In the genomic region with DNA sequence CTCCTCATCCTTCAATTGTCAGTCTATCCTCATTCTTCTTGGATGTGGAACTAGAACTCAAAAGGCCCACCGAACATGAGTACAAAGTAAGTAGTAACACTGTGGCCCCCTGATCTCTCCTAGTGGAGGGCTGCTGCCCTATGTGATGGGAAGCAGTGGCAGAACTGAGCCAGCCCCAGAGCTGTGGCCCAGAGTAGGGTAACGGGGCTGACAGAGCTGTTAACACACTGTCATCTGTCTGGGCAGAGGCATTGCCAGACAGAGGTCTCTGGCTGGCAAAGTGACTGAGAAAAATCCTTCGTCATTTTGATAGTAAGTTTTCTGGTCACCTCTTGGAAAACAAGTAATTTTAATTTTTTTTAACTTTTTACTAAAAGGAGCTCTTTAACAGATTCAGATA, we compare ENCODE assay signal across 31 cellular contexts.
"Had no signal": no experiment of that assay in that cellular context is flagged by ENCODE, and none has a peak within 500 bp of the region (broad histone marks: within the 10 kb centered on the region; RNA-seq: fewer than 3 reads in every experiment).

No MANE protein-coding gene starts in this region.

- ATAC-seq: activated CD8-positive, alpha-beta memory T cell treated with anti-CD3 and anti-CD28 coated beads, Interleukin-2, amount 10 ng/mL, durations not matched to agents 7 days and 5 days; activated naive CD8-positive, alpha-beta T cell treated with anti-CD3 and anti-CD28 coated beads, Interleukin-2, amount 50 U/mL, for 24 hours; body of pancreas; Panc1 had no signal

- H3K4me1 ChIP-seq: ascending aorta, body of pancreas, SJCRH30 had no signal

- DNase-seq: activated B cell treated with CpG ODN at 0.5 μM for 24 hours; activated CD4-positive, alpha-beta memory T cell treated with anti-CD3 and anti-CD28 coated beads, Interleukin-2, amount 10 ng/mL, durations not matched to agents 7 days and 5 days; activated CD4-positive, alpha-beta T cell treated with anti-CD3 and anti-CD28 coated beads for 48 hours; activated CD4-positive, CD25-positive, alpha-beta regulatory T cell treated with anti-CD3 and anti-CD28 coated beads, Interleukin-2, amount 50 U/mL, for 72 hours; activated CD8-positive, alpha-beta memory T cell treated with anti-CD3 and anti-CD28 coated beads for 24 hours; activated CD8-positive, alpha-beta memory T cell treated with anti-CD3 and anti-CD28 coated beads, Interleukin-2, amount 10 ng/mL, durations not matched to agents 7 days and 5 days; activated CD8-positive, alpha-beta memory T cell treated with anti-CD3 and anti-CD28 coated beads, Interleukin-2, amount 50 U/mL, for 48 hours; activated effector memory CD4-positive, alpha-beta T cell treated with Interleukin-2 at 50 U/mL for 16 hours; activated naive CD4-positive, alpha-beta T cell treated with anti-CD3 and anti-CD28 coated beads, Interleukin-2, amount 10 ng/mL, durations not matched to agents 7 days and 5 days; activated naive CD8-positive, alpha-beta T cell treated with anti-CD3 and anti-CD28 coated beads, Interleukin-2, amount 50 U/mL, for 24 hours; activated T-cell treated with anti-CD3 and anti-CD28 coated beads, Interleukin-2, amount 50 U/mL, for 48 hours; amygdala; body of pancreas; central memory CD4-positive, alpha-beta T cell; Kasumi-1; KG1; MM.1S; MV-4-11; NCI-H1092; NCI-H1436 treated with DMSO at 0.1 percent for 48 hours; NCI-H1694 treated with DMSO at 0.1 percent for 48 hours; NCI-H2029; NCI-H345; NCI-H524 treated with DMSO at 0.1 percent for 48 hours; SHP77; SJCRH30; T1000 had no signal

- H3K4me3 Mint-ChIP-seq: activated B cell treated with CpG ODN at 0.5 μM for 24 hours; activated CD4-positive, alpha-beta memory T cell treated with anti-CD3 and anti-CD28 coated beads, Interleukin-2, amount 10 ng/mL, durations not matched to agents 7 days and 5 days; activated CD8-positive, alpha-beta memory T cell treated with anti-CD3 and anti-CD28 coated beads, Interleukin-2, amount 10 ng/mL, durations not matched to agents 7 days and 5 days; activated naive CD4-positive, alpha-beta T cell treated with anti-CD3 and anti-CD28 coated beads, Interleukin-2, amount 10 ng/mL, durations not matched to agents 7 days and 5 days; activated naive CD8-positive, alpha-beta T cell; activated naive CD8-positive, alpha-beta T cell treated with anti-CD3 and anti-CD28 coated beads, Interleukin-2, amount 50 U/mL, for 24 hours had no signal

- H3K27me3 ChIP-seq: ascending aorta, body of pancreas, SJCRH30 had no signal

- H3K27me3 Mint-ChIP-seq: activated B cell treated with CpG ODN at 0.5 μM for 24 hours; activated CD4-positive, alpha-beta memory T cell treated with anti-CD3 and anti-CD28 coated beads, Interleukin-2, amount 10 ng/mL, durations not matched to agents 7 days and 5 days; activated CD8-positive, alpha-beta memory T cell treated with anti-CD3 and anti-CD28 coated beads, Interleukin-2, amount 10 ng/mL, durations not matched to agents 7 days and 5 days; activated naive CD4-positive, alpha-beta T cell treated with anti-CD3 and anti-CD28 coated beads, Interleukin-2, amount 10 ng/mL, durations not matched to agents 7 days and 5 days; activated naive CD8-positive, alpha-beta T cell treated with anti-CD3 and anti-CD28 coated beads, Interleukin-2, amount 50 U/mL, for 24 hours had no signal

- H3K4me1 Mint-ChIP-seq: activated B cell treated with CpG ODN at 0.5 μM for 24 hours; activated CD4-positive, alpha-beta memory T cell treated with anti-CD3 and anti-CD28 coated beads, Interleukin-2, amount 10 ng/mL, durations not matched to agents 7 days and 5 days; activated CD8-positive, alpha-beta memory T cell treated with anti-CD3 and anti-CD28 coated beads, Interleukin-2, amount 10 ng/mL, durations not matched to agents 7 days and 5 days; activated naive CD4-positive, alpha-beta T cell treated with anti-CD3 and anti-CD28 coated beads, Interleukin-2, amount 10 ng/mL, durations not matched to agents 7 days and 5 days; activated naive CD8-positive, alpha-beta T cell treated with anti-CD3 and anti-CD28 coated beads, Interleukin-2, amount 50 U/mL, for 24 hours had no signal

- H3K27ac Mint-ChIP-seq: activated B cell treated with CpG ODN at 0.5 μM for 24 hours; activated CD4-positive, alpha-beta memory T cell treated with anti-CD3 and anti-CD28 coated beads, Interleukin-2, amount 10 ng/mL, durations not matched to agents 7 days and 5 days; activated CD8-positive, alpha-beta memory T cell treated with anti-CD3 and anti-CD28 coated beads, Interleukin-2, amount 10 ng/mL, durations not matched to agents 7 days and 5 days; activated naive CD4-positive, alpha-beta T cell treated with anti-CD3 and anti-CD28 coated beads, Interleukin-2, amount 10 ng/mL, durations not matched to agents 7 days and 5 days; activated naive CD8-positive, alpha-beta T cell; activated naive CD8-positive, alpha-beta T cell treated with anti-CD3 and anti-CD28 coated beads, Interleukin-2, amount 50 U/mL, for 24 hours had no signal

- H3K4me3 ChIP-seq: ascending aorta, body of pancreas, SJCRH30, SK-N-MC had no signal

- H3K36me3 ChIP-seq: ascending aorta, SJCRH30 had no signal

- H3K36me3 Mint-ChIP-seq: activated CD8-positive, alpha-beta memory T cell treated with anti-CD3 and anti-CD28 coated beads, Interleukin-2, amount 10 ng/mL, durations not matched to agents 7 days and 5 days; activated naive CD4-positive, alpha-beta T cell treated with anti-CD3 and anti-CD28 coated beads, Interleukin-2, amount 10 ng/mL, durations not matched to agents 7 days and 5 days; activated naive CD8-positive, alpha-beta T cell had no signal

- H3K27ac ChIP-seq: ascending aorta, body of pancreas, SJCRH30, SK-N-MC had no signal

- H3K9me3 ChIP-seq: ascending aorta, body of pancreas, SJCRH30 had no signal
